Comparison of ENCODE assay signal across 1 cellular context in genomic region chr12:54324617-54325441, GRCh38.
TF ChIP-seq lines count a peak whose summit lies in the region.

TSS of gene COPZ1 (plus strand) at chr12:54325131. CDS start at chr12:54325164, 33 bp downstream.

TF ChIP-seq in GM12878, 131 proteins besides CTCF, POLR2A, EP300 and RAD21 (continued from another document and continues in another):
- TF ChIP-seq HSF1 (IDR thresholded peaks at IDR 0.05; ENCODE audit: low read depth, low read length) (no peak), SMAD1 (IDR thresholded peaks at IDR 0.05; ENCODE audit: low read depth, partially characterized antibody) (no peak), SUPT20H (IDR thresholded peaks at IDR 0.05; ENCODE audit: borderline replicate concordance, control insufficient read depth, low read depth, low read length) (no peak), MEF2B (IDR thresholded peaks at IDR 0.05; ENCODE audit: partially characterized antibody, poor library complexity, severe bottlenecking) (no peak), NFXL1 (IDR thresholded peaks at IDR 0.05; ENCODE audit: borderline replicate concordance) (no peak), ZNF24 (IDR thresholded peaks at IDR 0.05) (no peak), SP1 (IDR thresholded peaks at IDR 0.05; ENCODE audit: low read depth, low read length) (peak; percentile 99), IRF4 (IDR thresholded peaks at IDR 0.05; ENCODE audit: low read depth, low read length) (no peak), ATF7 (IDR thresholded peaks at IDR 0.05; ENCODE audit: low read depth) (peak; percentile 23; the same call in 1 of the 2 replicates), ELK1 (IDR thresholded peaks at IDR 0.05; ENCODE audit: low read depth, low read length) (peak; percentile 25; the same call in 1 of the 2 replicates), GABPA (IDR thresholded peaks at IDR 0.05; ENCODE audit: low read depth) (no peak), NR2F1 (conservative IDR thresholded peaks at IDR 0.05) (peak; percentile 21; the same call in 1 of the 2 replicates), NR2C2 (IDR thresholded peaks at IDR 0.05; ENCODE audit: borderline replicate concordance, control insufficient read depth, insufficient read length, low read depth) (no peak), IRF5 (IDR thresholded peaks at IDR 0.05; ENCODE audit: borderline replicate concordance) (no peak), CBX3 (IDR thresholded peaks at IDR 0.05; ENCODE audit: borderline replicate concordance, low read depth) (no peak), BHLHE40 (IDR thresholded peaks at IDR 0.05; ENCODE audit: borderline replicate concordance in 1 of 2, low read depth in 2 of 2, low read length in 1 of 2) (0 out of 4 replicates have a peak, but pooled peaks of 1 of the 2 experiments have one; percentile 14), RCOR1 (conservative IDR thresholded peaks at IDR 0.05; ENCODE audit: low read depth, low read length) (no peak), NBN (IDR thresholded peaks at IDR 0.05) (peak; percentile 34), ZNF207 (IDR thresholded peaks at IDR 0.05; ENCODE audit: borderline replicate concordance) (no peak; the same call in 1 of the 2 replicates), MLLT1 (IDR thresholded peaks at IDR 0.05) (peak; percentile 27), MYC (IDR thresholded peaks at IDR 0.05; ENCODE audit: insufficient read depth, insufficient read length, insufficient replicate concordance, low read length, severe bottlenecking) (no peak), SREBF1 (IDR thresholded peaks at IDR 0.05; ENCODE audit: low read length) (0 out of 2 replicates have a peak, but pooled peaks have one; percentile 6), BCLAF1 (IDR thresholded peaks at IDR 0.05) (no peak), USF2 (IDR thresholded peaks at IDR 0.05; ENCODE audit: borderline replicate concordance, low read depth, low read length) (peak; percentile 81), EZH2 (IDR thresholded peaks at IDR 0.05; ENCODE audit: borderline replicate concordance, control insufficient read depth, low read depth, low read length) (no peak), BMI1 (IDR thresholded peaks at IDR 0.05; ENCODE audit: borderline replicate concordance) (peak; percentile 80; the same call in 1 of the 2 replicates), PBX3 (IDR thresholded peaks at IDR 0.05; ENCODE audit: insufficient replicate concordance, low read depth, low read length) (peak; percentile 94), ZBTB4 (CRISPR knock-in tag; IDR thresholded peaks at IDR 0.05) (no peak), ASH2L (IDR thresholded peaks at IDR 0.05; ENCODE audit: borderline replicate concordance, low read depth) (no peak), RUNX3 (IDR thresholded peaks at IDR 0.05; ENCODE audit: low read length) (peak; percentile 89), IKZF2 (IDR thresholded peaks at IDR 0.05) (peak in 1 of 2 experiments; percentile 53; a peak in 2 of 4 replicates), FOXM1 (IDR thresholded peaks at IDR 0.05; ENCODE audit: low read depth, low read length) (peak; percentile 35; the same call in 1 of the 2 replicates), SMAD5 (IDR thresholded peaks at IDR 0.05; ENCODE audit: low read depth) (peak; percentile 73; the same call in 1 of the 2 replicates), DPF2 (IDR thresholded peaks at IDR 0.05) (0 out of 2 replicates have a peak, but pooled peaks have one; percentile 14), FOXK2 (IDR thresholded peaks at IDR 0.05) (no peak), TCF12 (IDR thresholded peaks at IDR 0.05; ENCODE audit: low read depth, low read length) (peak; percentile 67; the same call in 1 of the 2 replicates), ZNF687 (IDR thresholded peaks at IDR 0.05) (no peak), KDM1A (IDR thresholded peaks at IDR 0.05; ENCODE audit: borderline replicate concordance) (no peak), ATF2 (IDR thresholded peaks at IDR 0.05; ENCODE audit: low read length) (no peak), CEBPB (IDR thresholded peaks at IDR 0.05; ENCODE audit: borderline replicate concordance in 1 of 2, low read depth in 2 of 2, low read length in 2 of 2) (no peak), POLR2AphosphoS5 (IDR thresholded peaks at IDR 0.05; ENCODE audit: low read length) (peak; percentile 92)
